In genomic region chr10:124646483-124647352, GRCh38 we compare ENCODE assay signal across 8 cellular contexts.
A peak's percentile ranks its signal among the peaks of the same experiment; 100 is the strongest.
DNase-seq lines count a peak whose midpoint lies in the region; ATAC-seq lines count a peak whose summit lies in the region.

No MANE protein-coding gene starts in this region.

- H3K4me3 ChIP-seq in skin epidermis: no peak overlapping the region

- H3K4me3 Mint-ChIP-seq in activated CD4-positive, alpha-beta memory T cell treated with anti-CD3 and anti-CD28 coated beads for 36 hours: no peak overlapping the region

- H3K27ac Mint-ChIP-seq in activated CD4-positive, alpha-beta memory T cell treated with anti-CD3 and anti-CD28 coated beads for 36 hours: peak overlapping the region; percentile 93

- no peaks in the 10 kb centered on the region for H3K9me3 Mint-ChIP-seq in activated CD4-positive, alpha-beta memory T cell treated with anti-CD3 and anti-CD28 coated beads for 36 hours

- POLR2A ChIA-PET in activated CD4-positive, alpha-beta memory T cell treated with anti-CD3 and anti-CD28 coated beads for 36 hours (lab: Charles Lee): interaction anchor here (0.8 to 3.1 kb wide), 6 partner anchors 9 to 94 kb away, joined by 3 to 28 read pairs (median 4); no protein-coding TSS in a partner anchor

- H3K27me3 Mint-ChIP-seq in activated CD4-positive, alpha-beta memory T cell treated with anti-CD3 and anti-CD28 coated beads for 36 hours: no peaks in the 10 kb centered on the region

- peak overlapping the region in 20 of 21 experiments; percentile 11 to 98 (median 82) for H3K27ac ChIP-seq in skin epidermis

- CTCF ChIA-PET in activated CD4-positive, alpha-beta memory T cell treated with anti-CD3 and anti-CD28 coated beads for 36 hours (lab: Charles Lee): interaction anchor here (0.6 to 5.7 kb wide), 18 partner anchors 12 to 99 kb away, joined by 3 to 39 read pairs (median 4); no protein-coding TSS in a partner anchor

- H3K4me1 Mint-ChIP-seq in activated CD4-positive, alpha-beta memory T cell treated with anti-CD3 and anti-CD28 coated beads for 36 hours (ENCODE audit: low read depth): peaks cover 89% of the 10 kb centered on the region

- H3K36me3 Mint-ChIP-seq in activated CD4-positive, alpha-beta memory T cell treated with anti-CD3 and anti-CD28 coated beads for 36 hours: peaks cover 9% of the 10 kb centered on the region

- intact Hi-C loops in activated CD4-positive, alpha-beta memory T cell treated with anti-CD3 and anti-CD28 coated beads for 36 hours (cut with micrococcal nuclease): loop anchor here (5.0 kb wide), 1 partner anchor 271 kb away; no protein-coding TSS in a partner anchor
- intact Hi-C loops in Right ventricle myocardium superior (cut with DNase I): loop anchor here (5.0 kb wide), 2 partner anchors 56 to 96 kb away; partner anchors contain the start of gene FAM53B

- peak; percentile 15 for ATAC-seq in Right ventricle myocardium superior (ENCODE audit: poor library complexity)
- ATAC-seq in HG03460 (IDR thresholded peaks at IDR 0.05; ENCODE audit: unreplicated experiment): no peak
- no peak for ATAC-seq in GM19463 (IDR thresholded peaks at IDR 0.05; ENCODE audit: unreplicated experiment)
- ATAC-seq in GM18520 (IDR thresholded peaks at IDR 0.05; ENCODE audit: unreplicated experiment): no peak

- DNase-seq in HCEC 1CT (peak; percentile 73), Right ventricle myocardium superior (peak; percentile 89), NCI-H2081 treated with DMSO at 0.1 percent for 48 hours (lab: John Stamatoyannopoulos, UW) (no peak)
- DNase-seq in activated CD4-positive, alpha-beta memory T cell treated with anti-CD3 and anti-CD28 coated beads for 36 hours: no peak

Comparison
In these comparisons a context has a peak if more than half of its experiments do, and no peak if none do; other contexts are left out.
1. DNase-seq: peak in HCEC 1CT (single experiment) and Right ventricle myocardium superior (single experiment); none in activated CD4-positive, alpha-beta memory T cell treated with anti-CD3 and anti-CD28 coated beads for 36 hours (single experiment) and NCI-H2081 treated with DMSO at 0.1 percent for 48 hours (single experiment).